In genomic region chr5:124918618-124919017, GRCh38 we compare ENCODE assay signal across 23 cellular contexts.
"Had no signal": no experiment of that assay in that cellular context is flagged by ENCODE, and none has a peak within 500 bp of the region (broad histone marks: within the 10 kb centered on the region; RNA-seq: fewer than 3 reads in every experiment).

No MANE protein-coding gene starts in this region.

- H3K27ac Mint-ChIP-seq: activated CD4-positive, alpha-beta memory T cell treated with anti-CD3 and anti-CD28 coated beads, Interleukin-2, amount 10 ng/mL, durations not matched to agents 7 days and 5 days; activated CD4-positive, alpha-beta T cell treated with anti-CD3 and anti-CD28 coated beads for 36 hours; activated naive CD4-positive, alpha-beta T cell treated with anti-CD3 and anti-CD28 coated beads, Interleukin-2, amount 10 ng/mL, durations not matched to agents 7 days and 5 days; activated naive CD8-positive, alpha-beta T cell treated with anti-CD3 and anti-CD28 coated beads for 36 hours; activated T-helper 17 cell treated with anti-CD3 and anti-CD28 coated beads, Interleukin-2, amount 50 U/mL, for 72 hours had no signal

- H3K9me3 ChIP-seq: MG63 had no signal

- H3K4me1 Mint-ChIP-seq: activated CD4-positive, alpha-beta memory T cell treated with anti-CD3 and anti-CD28 coated beads, Interleukin-2, amount 10 ng/mL, durations not matched to agents 7 days and 5 days; activated CD4-positive, alpha-beta T cell treated with anti-CD3 and anti-CD28 coated beads for 36 hours; activated naive CD4-positive, alpha-beta T cell treated with anti-CD3 and anti-CD28 coated beads, Interleukin-2, amount 10 ng/mL, durations not matched to agents 7 days and 5 days; activated T-helper 17 cell treated with anti-CD3 and anti-CD28 coated beads, Interleukin-2, amount 50 U/mL, for 72 hours had no signal

- H3K36me3 Mint-ChIP-seq: activated naive CD4-positive, alpha-beta T cell treated with anti-CD3 and anti-CD28 coated beads, Interleukin-2, amount 10 ng/mL, durations not matched to agents 7 days and 5 days; activated naive CD8-positive, alpha-beta T cell treated with anti-CD3 and anti-CD28 coated beads for 36 hours had no signal

- DNase-seq: activated CD4-positive, alpha-beta memory T cell treated with anti-CD3 and anti-CD28 coated beads, Interleukin-2, amount 10 ng/mL, durations not matched to agents 7 days and 5 days; activated CD4-positive, alpha-beta T cell treated with anti-CD3 and anti-CD28 coated beads for 36 hours; activated CD4-positive, alpha-beta T cell treated with anti-CD3 and anti-CD28 coated beads, Interleukin-2, amount 50 U/mL, for 1 hour; activated gamma-delta T cell; activated naive CD4-positive, alpha-beta T cell treated with anti-CD3 and anti-CD28 coated beads, Interleukin-2, amount 10 ng/mL, durations not matched to agents 7 days and 5 days; activated naive CD8-positive, alpha-beta T cell treated with anti-CD3 and anti-CD28 coated beads for 36 hours; activated T-cell treated with anti-CD3 and anti-CD28 coated beads for 4 hours; activated T-cell treated with anti-CD3 and anti-CD28 coated beads, Interleukin-2, amount 50 U/mL, for 48 hours; brain microvascular endothelial cell; KG1; MG63; NCI-H1092 treated with DMSO at 0.1 percent for 48 hours; NCI-H1417 treated with DMSO at 0.1 percent for 48 hours; NCI-H1694; NCI-H2029 treated with DMSO at 0.1 percent for 48 hours; NCI-H510A treated with DMSO at 0.1 percent for 48 hours; NCI-H69; PC-9; SHP77 treated with DMSO at 0.1 percent for 48 hours; T-helper 2 cell; WERI-Rb-1 had no signal

- H3K27ac ChIP-seq: brain microvascular endothelial cell, cardiac muscle cell, PC-9, WERI-Rb-1 had no signal

- H3K36me3 ChIP-seq: brain microvascular endothelial cell, cardiac muscle cell, MG63, WERI-Rb-1 had no signal

- H3K27me3 ChIP-seq: brain microvascular endothelial cell, cardiac muscle cell, MG63 had no signal

- H3K4me3 ChIP-seq: cardiac muscle cell, MG63, PC-9 had no signal

- H2AFZ ChIP-seq: PC-9 had no signal

- ATAC-seq: activated CD4-positive, alpha-beta T cell treated with anti-CD3 and anti-CD28 coated beads for 36 hours; activated T-helper 17 cell treated with anti-CD3 and anti-CD28 coated beads, Interleukin-2, amount 50 U/mL, for 72 hours had no signal

- H3K27me3 Mint-ChIP-seq: activated CD4-positive, alpha-beta memory T cell treated with anti-CD3 and anti-CD28 coated beads, Interleukin-2, amount 10 ng/mL, durations not matched to agents 7 days and 5 days; activated naive CD4-positive, alpha-beta T cell treated with anti-CD3 and anti-CD28 coated beads, Interleukin-2, amount 10 ng/mL, durations not matched to agents 7 days and 5 days; activated T-helper 17 cell treated with anti-CD3 and anti-CD28 coated beads, Interleukin-2, amount 50 U/mL, for 72 hours had no signal

- H3K4me2 ChIP-seq: PC-9 had no signal

- H3K4me3 Mint-ChIP-seq: activated CD4-positive, alpha-beta memory T cell treated with anti-CD3 and anti-CD28 coated beads, Interleukin-2, amount 10 ng/mL, durations not matched to agents 7 days and 5 days; activated CD4-positive, alpha-beta T cell treated with anti-CD3 and anti-CD28 coated beads for 36 hours; activated naive CD4-positive, alpha-beta T cell treated with anti-CD3 and anti-CD28 coated beads, Interleukin-2, amount 10 ng/mL, durations not matched to agents 7 days and 5 days; activated naive CD8-positive, alpha-beta T cell treated with anti-CD3 and anti-CD28 coated beads for 36 hours; activated T-helper 17 cell treated with anti-CD3 and anti-CD28 coated beads, Interleukin-2, amount 50 U/mL, for 72 hours had no signal

- H3K9me3 Mint-ChIP-seq: activated CD4-positive, alpha-beta memory T cell treated with anti-CD3 and anti-CD28 coated beads, Interleukin-2, amount 10 ng/mL, durations not matched to agents 7 days and 5 days; activated T-helper 17 cell treated with anti-CD3 and anti-CD28 coated beads, Interleukin-2, amount 50 U/mL, for 72 hours had no signal
